In genomic region chr11:68329993-68330699, GRCh38 we compare ENCODE assay signal across 11 cellular contexts. TPM values are rescaled to one million over a fixed set of nuclear protein-coding genes. Genes with fewer than 3 reads are reported as not detected.
A peak's percentile ranks its signal among the peaks of the same experiment; 100 is the strongest.
DNase-seq lines count a peak whose midpoint lies in the region; ATAC-seq and TF ChIP-seq lines count a peak whose summit lies in the region.
"Had no signal": no experiment of that assay in that cellular context is flagged by ENCODE, and none has a peak within 500 bp of the region (broad histone marks: within the 10 kb centered on the region; RNA-seq: fewer than 3 reads in every experiment).

No MANE protein-coding gene starts in this region.

- H3K36me3 Mint-ChIP-seq in activated CD4-positive, alpha-beta T cell treated with anti-CD3 and anti-CD28 coated beads, Interleukin-2, amount 10 ng/mL, durations not matched to agents 24 days and 14 days (ENCODE audit: low read depth), result peaks cover 2% of the 10 kb centered on the region
- H3K36me3 Mint-ChIP-seq in activated CD4-positive, alpha-beta T cell treated with anti-CD3 and anti-CD28 coated beads for 36 hours (ENCODE audit: low read depth), result no peaks in the 10 kb centered on the region

- no peaks in the 10 kb centered on the region for H3K36me3 ChIP-seq in lower lobe of right lung
- H3K36me3 ChIP-seq in suprapubic skin, result no peaks in the 10 kb centered on the region

- CTCF ChIA-PET in activated CD4-positive, alpha-beta T cell treated with anti-CD3 and anti-CD28 coated beads for 36 hours (lab: Charles Lee), result interaction anchor here (0.6 kb wide), 1 partner anchor 232 kb away, joined by 3 read pairs; no protein-coding TSS in a partner anchor

- no peaks in the 10 kb centered on the region for H3K9me3 Mint-ChIP-seq in activated CD4-positive, alpha-beta T cell treated with anti-CD3 and anti-CD28 coated beads, Interleukin-2, amount 10 ng/mL, durations not matched to agents 24 days and 14 days
- no peaks in the 10 kb centered on the region for H3K9me3 Mint-ChIP-seq in activated CD4-positive, alpha-beta T cell treated with anti-CD3 and anti-CD28 coated beads for 36 hours (ENCODE audit: low read depth)

- ATAC-seq in activated CD4-positive, alpha-beta T cell treated with anti-CD3 and anti-CD28 coated beads for 36 hours, result no peak
- ATAC-seq in lower lobe of right lung (no peak), HG03432 (IDR thresholded peaks at IDR 0.05; ENCODE audit: unreplicated experiment) (no peak), GM21723 (IDR thresholded peaks at IDR 0.05; ENCODE audit: unreplicated experiment) (no peak)
- ATAC-seq: activated CD4-positive, CD25-positive, alpha-beta regulatory T cell treated with anti-CD3 and anti-CD28 coated beads, Interleukin-2, amount 50 U/mL, for 24 hours had no signal

- TF ChIP-seq EP300 in suprapubic skin (IDR thresholded peaks at IDR 0.05), result no peak

- peak overlapping the region; percentile 69 for H3K4me3 Mint-ChIP-seq in activated CD4-positive, alpha-beta T cell treated with anti-CD3 and anti-CD28 coated beads, Interleukin-2, amount 10 ng/mL, durations not matched to agents 24 days and 14 days
- no peak overlapping the region for H3K4me3 Mint-ChIP-seq in activated CD4-positive, alpha-beta T cell treated with anti-CD3 and anti-CD28 coated beads for 36 hours

- POLR2A ChIA-PET in activated CD4-positive, alpha-beta T cell treated with anti-CD3 and anti-CD28 coated beads for 36 hours (lab: Charles Lee), result no interaction called here

- H3K4me3 ChIP-seq in lower lobe of right lung, result no peak overlapping the region
- H3K4me3 ChIP-seq in suprapubic skin, result no peak overlapping the region

- peaks cover 49% of the 10 kb centered on the region for H3K4me1 Mint-ChIP-seq in activated CD4-positive, alpha-beta T cell treated with anti-CD3 and anti-CD28 coated beads, Interleukin-2, amount 10 ng/mL, durations not matched to agents 24 days and 14 days
- H3K4me1 Mint-ChIP-seq in activated CD4-positive, alpha-beta T cell treated with anti-CD3 and anti-CD28 coated beads for 36 hours, result peaks cover 55% of the 10 kb centered on the region

- H3K27me3 ChIP-seq in lower lobe of right lung (ENCODE audit: low read depth) (no peaks in the 10 kb centered on the region), suprapubic skin (no peaks in the 10 kb centered on the region)

- H3K4me1 ChIP-seq in lower lobe of right lung (peaks cover 88% of the 10 kb centered on the region), suprapubic skin (peaks cover 68% of the 10 kb centered on the region)

- H3K9me3 ChIP-seq in lower lobe of right lung (no peaks in the 10 kb centered on the region), suprapubic skin (no peaks in the 10 kb centered on the region)

- H3K27me3 Mint-ChIP-seq in activated CD4-positive, alpha-beta T cell treated with anti-CD3 and anti-CD28 coated beads, Interleukin-2, amount 10 ng/mL, durations not matched to agents 24 days and 14 days, result no peaks in the 10 kb centered on the region
- no peaks in the 10 kb centered on the region for H3K27me3 Mint-ChIP-seq in activated CD4-positive, alpha-beta T cell treated with anti-CD3 and anti-CD28 coated beads for 36 hours

- TF ChIP-seq CTCF in lower lobe of right lung (IDR thresholded peaks at IDR 0.05) (no peak), suprapubic skin (IDR thresholded peaks at IDR 0.05) (no peak)

- no peak for TF ChIP-seq POLR2A in suprapubic skin (IDR thresholded peaks at IDR 0.05)

- no peak for DNase-seq in activated CD4-positive, alpha-beta T cell treated with anti-CD3 and anti-CD28 coated beads, Interleukin-2, amount 10 ng/mL, durations not matched to agents 24 days and 14 days
- no peak for DNase-seq in activated CD4-positive, alpha-beta T cell treated with anti-CD3 and anti-CD28 coated beads for 36 hours
- peak; percentile 24 for DNase-seq in dedifferentiated amniotic fluid mesenchymal stem cell (ENCODE audit: extremely low spot score)
- no peak for DNase-seq in lower lobe of right lung
- no peak for DNase-seq in suprapubic skin (ENCODE audit: low spot score in 2 of 2)
- DNase-seq in NCI-H1436 treated with DMSO at 0.1 percent for 48 hours (lab: John Stamatoyannopoulos, UW), result no peak
- DNase-seq: activated effector memory CD4-positive, alpha-beta T cell treated with anti-CD3 and anti-CD28 coated beads, Interleukin-2, amount 50 U/mL, for 16 hours; effector CD8-positive, alpha-beta T cell had no signal

- H3K27ac Mint-ChIP-seq in activated CD4-positive, alpha-beta T cell treated with anti-CD3 and anti-CD28 coated beads, Interleukin-2, amount 10 ng/mL, durations not matched to agents 24 days and 14 days, result no peak overlapping the region
- no peak overlapping the region for H3K27ac Mint-ChIP-seq in activated CD4-positive, alpha-beta T cell treated with anti-CD3 and anti-CD28 coated beads for 36 hours

- 58% methylated on average over 11 of the region's 13 CpGs for WGBS in suprapubic skin

- H3K27ac ChIP-seq in lower lobe of right lung (peak overlapping the region; percentile 71), suprapubic skin (peak overlapping the region; percentile 64)

- intact Hi-C loops in activated CD4-positive, alpha-beta T cell treated with anti-CD3 and anti-CD28 coated beads, Interleukin-2, amount 10 ng/mL, durations not matched to agents 24 days and 14 days (cut with micrococcal nuclease), result no loop called here
- intact Hi-C loops in activated CD4-positive, alpha-beta T cell treated with anti-CD3 and anti-CD28 coated beads for 36 hours (cut with DNase I, micrococcal nuclease), result no loop called here
- intact Hi-C loops in lower lobe of right lung (cut with DNase I), result no loop called here

RNA-seq across cellular contexts. Expression of gene LRP5, which starts 17.8 kb away (rescaled TPM):
- 23.8 and 33.8 TPM in 2 replicates for total RNA-seq in activated CD4-positive, alpha-beta T cell treated with anti-CD3 and anti-CD28 coated beads, Interleukin-2, amount 10 ng/mL, durations not matched to agents 24 days and 14 days
- 10 to 100 TPM; 11.7 to 13.6 TPM for total RNA-seq in activated CD4-positive, alpha-beta T cell treated with anti-CD3 and anti-CD28 coated beads for 36 hours
- 66.1 TPM for total RNA-seq in lower lobe of right lung
- 10 to 100 TPM; 27.3 to 60.1 (median 35.0) TPM for total RNA-seq in suprapubic skin

RNA-seq across cellular contexts. Expression of gene C11orf24, which starts 58.4 kb away (rescaled TPM):
- 38.0 and 43.2 TPM in 2 replicates for total RNA-seq in activated CD4-positive, alpha-beta T cell treated with anti-CD3 and anti-CD28 coated beads, Interleukin-2, amount 10 ng/mL, durations not matched to agents 24 days and 14 days
- 10 to 100 TPM; 29.4 to 37.4 TPM for total RNA-seq in activated CD4-positive, alpha-beta T cell treated with anti-CD3 and anti-CD28 coated beads for 36 hours
- total RNA-seq in lower lobe of right lung (24.7 TPM), suprapubic skin (10 to 100 TPM in 3 of 4 donors, 1 to 10 TPM in 1; 7.2 to 24.8 (median 16.7) TPM)
